Comparison of ENCODE assay signal across 23 cellular contexts in the genomic region with DNA sequence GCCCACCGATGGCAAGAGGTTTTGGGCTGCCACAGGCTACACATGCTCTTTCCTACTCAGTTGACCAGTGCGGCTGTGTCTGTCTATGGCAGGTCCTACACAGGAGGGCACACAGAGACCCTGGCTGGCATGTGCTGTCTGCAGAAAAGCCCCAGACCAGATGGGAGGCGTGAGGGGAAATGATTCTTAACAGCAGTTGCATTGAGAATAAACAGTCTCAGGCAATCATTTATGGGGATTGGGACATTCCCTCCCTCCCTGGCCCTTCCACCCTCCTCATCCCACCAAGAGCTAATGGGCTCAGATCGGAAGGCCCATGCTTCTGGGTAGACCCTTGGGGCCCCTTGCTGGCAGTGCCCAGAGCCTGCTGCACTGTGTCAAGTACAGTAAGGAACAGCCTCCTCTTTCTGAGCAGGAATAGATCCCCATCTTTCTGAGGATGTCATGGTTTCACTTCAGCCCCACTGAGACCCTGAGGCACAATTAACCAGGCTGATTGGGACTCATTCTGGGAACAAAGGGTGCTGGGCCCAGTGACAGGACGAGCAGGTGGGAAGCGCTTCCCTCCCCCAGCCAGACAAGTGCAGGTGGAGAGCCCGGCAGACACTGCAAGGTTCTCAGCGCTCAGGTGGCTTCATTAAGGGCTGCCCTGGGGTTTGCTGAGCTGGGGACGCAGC. TPM values are rescaled to one million over a fixed set of nuclear protein-coding genes. Genes with fewer than 3 reads are reported as not detected.
DNase-seq lines count a peak whose midpoint lies in the region; ATAC-seq and TF ChIP-seq lines count a peak whose summit lies in the region.
"Had no signal": no experiment of that assay in that cellular context is flagged by ENCODE, and none has a peak within 500 bp of the region (broad histone marks: within the 10 kb centered on the region; RNA-seq: fewer than 3 reads in every experiment).

No MANE protein-coding gene starts in this region.

- no peak for TF ChIP-seq EP300 in esophagus muscularis mucosa (IDR thresholded peaks at IDR 0.05)

- peaks cover 0 to 8% (median 2%) of the 10 kb centered on the region in 4 donors for H3K9me3 ChIP-seq in esophagus muscularis mucosa
- H3K9me3 ChIP-seq in CD4-positive, alpha-beta memory T cell (ENCODE audit: control insufficient read depth in 1 of 2, low read length in 2 of 2): no peaks in the 10 kb centered on the region
- H3K9me3 ChIP-seq: neutrophil, suprapubic skin had no signal

- no peaks in the 10 kb centered on the region for H3K36me3 ChIP-seq in esophagus muscularis mucosa
- no peaks in the 10 kb centered on the region for H3K36me3 ChIP-seq in CD4-positive, alpha-beta memory T cell (ENCODE audit: insufficient read depth, low read length)
- H3K36me3 ChIP-seq: heart left ventricle, neutrophil, suprapubic skin had no signal

- H3K9me3 Mint-ChIP-seq in activated CD4-positive, alpha-beta T cell treated with anti-CD3 and anti-CD28 coated beads, Interleukin-2, amount 10 ng/mL, durations not matched to agents 24 days and 14 days: no peaks in the 10 kb centered on the region
- peaks cover 0 to 18% (median 8%) of the 10 kb centered on the region in 8 donors for H3K9me3 Mint-ChIP-seq in CD4-positive, alpha-beta memory T cell

- ATAC-seq in omental fat pad (ENCODE audit: low FRiP score): peak; percentile 32
- ATAC-seq: T-cell had no signal

- TF ChIP-seq CTCF in esophagus muscularis mucosa (IDR thresholded peaks at IDR 0.05) (no peak), omental fat pad (IDR thresholded peaks at IDR 0.05) (no peak)

- TF ChIP-seq POLR2A in esophagus muscularis mucosa (IDR thresholded peaks at IDR 0.05; ENCODE audit: low read depth): no peak

- CTCF ChIA-PET in CD4-positive, alpha-beta memory T cell (lab: Charles Lee; ENCODE audit: partially characterized antibody): interaction anchor here (1.1 kb wide), 1 partner anchor 20 kb away, joined by 5 read pairs; no protein-coding TSS in a partner anchor

- H3K4me3 ChIP-seq in esophagus muscularis mucosa: no peak overlapping the region
- H3K4me3 ChIP-seq in CD4-positive, alpha-beta memory T cell (ENCODE audit: low read length in 2 of 2): no peak overlapping the region
- H3K4me3 ChIP-seq: dorsolateral prefrontal cortex, heart left ventricle, suprapubic skin had no signal

- peak overlapping the region; percentile 78 to 85 (median 84) for H3K27ac ChIP-seq in esophagus muscularis mucosa (replicated peaks in 1 of 4)
- no peak overlapping the region for H3K27ac ChIP-seq in CD4-positive, alpha-beta memory T cell (ENCODE audit: low read depth, low read length)
- H3K27ac ChIP-seq: neutrophil, RWPE1, suprapubic skin, VCaP had no signal

- in situ Hi-C loops in G401 (cut with HindIII; ENCODE audit: low sequenced_read_pairs): no loop called here

- DNase-seq in G401 (ENCODE audit: low spot score) (peak; percentile 70), NCI-H1105 treated with DMSO at 0.1 percent for 48 hours (lab: John Stamatoyannopoulos, UW) (peak; percentile 41), esophagus muscularis mucosa (ENCODE audit: extremely low spot score) (no peak), omental fat pad (ENCODE audit: low spot score) (no peak), Kasumi-1 (lab: John Stamatoyannopoulos, UW) (no peak)
- DNase-seq in activated CD4-positive, alpha-beta T cell treated with anti-CD3 and anti-CD28 coated beads, Interleukin-2, amount 50 U/mL, for 1 hour: no peak
- no peak for DNase-seq in activated CD4-positive, alpha-beta T cell treated with anti-CD3 and anti-CD28 coated beads, Interleukin-2, amount 10 ng/mL, durations not matched to agents 24 days and 14 days
- no peak for DNase-seq in CD4-positive, alpha-beta memory T cell
- DNase-seq: activated naive CD8-positive, alpha-beta T cell treated with anti-CD3 and anti-CD28 coated beads, Interleukin-2, amount 10 ng/mL, durations not matched to agents 7 days and 5 days; Caco-2; stimulated activated CD4-positive, alpha-beta T cell treated with anti-CD3 and anti-CD28 coated beads, Interleukin-4, amount 100 ng/mL, for 1 hour; T-cell had no signal

- no peaks in the 10 kb centered on the region for H3K4me1 Mint-ChIP-seq in activated CD4-positive, alpha-beta T cell treated with anti-CD3 and anti-CD28 coated beads, Interleukin-2, amount 10 ng/mL, durations not matched to agents 24 days and 14 days
- H3K4me1 Mint-ChIP-seq in CD4-positive, alpha-beta memory T cell: peaks cover 24 to 50% (median 38%) of the 10 kb centered on the region in 4 donors
- H3K4me1 Mint-ChIP-seq: activated naive CD8-positive, alpha-beta T cell treated with anti-CD3 and anti-CD28 coated beads, Interleukin-2, amount 10 ng/mL, durations not matched to agents 7 days and 5 days had no signal

- 43% methylated on average over 8 of the region's 9 CpGs for WGBS in esophagus muscularis mucosa

- POLR2A ChIA-PET in CD4-positive, alpha-beta memory T cell (lab: Charles Lee; ENCODE audit: partially characterized antibody): no interaction called here

- no peaks in the 10 kb centered on the region for H3K27me3 Mint-ChIP-seq in activated CD4-positive, alpha-beta T cell treated with anti-CD3 and anti-CD28 coated beads, Interleukin-2, amount 10 ng/mL, durations not matched to agents 24 days and 14 days
- no peaks in the 10 kb centered on the region for H3K27me3 Mint-ChIP-seq in CD4-positive, alpha-beta memory T cell
- H3K27me3 Mint-ChIP-seq: T-cell had no signal

- intact Hi-C loops in esophagus muscularis mucosa (cut with DNase I): no loop called here
- intact Hi-C loops in activated CD4-positive, alpha-beta T cell treated with anti-CD3 and anti-CD28 coated beads, Interleukin-2, amount 10 ng/mL, durations not matched to agents 24 days and 14 days (cut with micrococcal nuclease): no loop called here
- intact Hi-C loops in CD4-positive, alpha-beta memory T cell (cut with micrococcal nuclease): no loop called here

- H3K36me3 Mint-ChIP-seq in activated CD4-positive, alpha-beta T cell treated with anti-CD3 and anti-CD28 coated beads, Interleukin-2, amount 10 ng/mL, durations not matched to agents 24 days and 14 days (ENCODE audit: low read depth): no peaks in the 10 kb centered on the region
- H3K36me3 Mint-ChIP-seq in CD4-positive, alpha-beta memory T cell: peaks cover 21 to 44% of the 10 kb centered on the region in 2 donors
- H3K36me3 Mint-ChIP-seq: mesothelial cell of epicardium had no signal

- no peaks in the 10 kb centered on the region for H3K27me3 ChIP-seq in esophagus muscularis mucosa
- H3K27me3 ChIP-seq in CD4-positive, alpha-beta memory T cell (ENCODE audit: insufficient read depth, low read length): no peaks in the 10 kb centered on the region
- H3K27me3 ChIP-seq: heart left ventricle, suprapubic skin had no signal

- H3K4me1 ChIP-seq in esophagus muscularis mucosa: peaks cover 61 to 79% (median 77%) of the 10 kb centered on the region in 4 donors
- H3K4me1 ChIP-seq in CD4-positive, alpha-beta memory T cell (ENCODE audit: insufficient read depth, low read length): no peaks in the 10 kb centered on the region
- H3K4me1 ChIP-seq: Caco-2 had no signal

- no peak overlapping the region for H3K4me3 Mint-ChIP-seq in activated CD4-positive, alpha-beta T cell treated with anti-CD3 and anti-CD28 coated beads, Interleukin-2, amount 10 ng/mL, durations not matched to agents 24 days and 14 days
- no peak overlapping the region for H3K4me3 Mint-ChIP-seq in CD4-positive, alpha-beta memory T cell
- H3K4me3 Mint-ChIP-seq: activated naive CD8-positive, alpha-beta T cell treated with anti-CD3 and anti-CD28 coated beads, Interleukin-2, amount 10 ng/mL, durations not matched to agents 7 days and 5 days; activated T-helper 1 cell treated with anti-CD3 and anti-CD28 coated beads, Interleukin-12 subunit alpha, Interleukin-12 subunit beta, Interleukin-2, Interleukin-4 antibody, amounts not matched to agents 30 ng/mL and 10 ng/mL and 1 ng/mL, durations not matched to agents 14 hours and 24 hours and 36 hours; mesothelial cell of epicardium; T-cell had no signal

- H3K27ac Mint-ChIP-seq in activated CD4-positive, alpha-beta T cell treated with anti-CD3 and anti-CD28 coated beads, Interleukin-2, amount 10 ng/mL, durations not matched to agents 24 days and 14 days: no peak overlapping the region
- H3K27ac Mint-ChIP-seq in CD4-positive, alpha-beta memory T cell: no peak overlapping the region
- H3K27ac Mint-ChIP-seq: activated naive CD8-positive, alpha-beta T cell treated with anti-CD3 and anti-CD28 coated beads, Interleukin-2, amount 10 ng/mL, durations not matched to agents 7 days and 5 days; activated T-helper 1 cell treated with anti-CD3 and anti-CD28 coated beads, Interleukin-12 subunit alpha, Interleukin-12 subunit beta, Interleukin-2, Interleukin-4 antibody, amounts not matched to agents 30 ng/mL and 10 ng/mL and 1 ng/mL, durations not matched to agents 14 hours and 24 hours and 36 hours; T-cell had no signal

RNA-seq across cellular contexts. Expression of a gene that starts 28.3 kb away (rescaled TPM):
- 11.6 and 13.3 TPM in 2 replicates for total RNA-seq in G401 (2014; rRNA removed; shearing (Covaris generic))
- 10 to 100 TPM; 27.7 to 70.1 (median 50.2) TPM for total RNA-seq in esophagus muscularis mucosa
- total RNA-seq in omental fat pad: 10 to 100 TPM in 1 of 4 donors, 1 to 10 TPM in 3; 2.2 to 18.1 (median 3.4) TPM
- 1.4 and 1.5 TPM in 2 replicates for total RNA-seq in activated CD4-positive, alpha-beta T cell treated with anti-CD3 and anti-CD28 coated beads, Interleukin-2, amount 10 ng/mL, durations not matched to agents 24 days and 14 days
- 10 to 100 TPM; 17.1 to 19.3 TPM for total RNA-seq in CD4-positive, alpha-beta memory T cell
- polyA plus RNA-seq in CD4-positive, alpha-beta memory T cell: 10 to 100 TPM in 1 of 2 donors, 1 to 10 TPM in 1; 7.3 to 48.6 TPM
- total RNA-seq: bronchial epithelial cell, fibroblast of lung had no signal
- polyA plus RNA-seq: keratinocyte had no signal

Comparison
In these comparisons a context has a peak if more than half of its experiments do, and no peak if none do; other contexts are left out.
1. DNase-seq: peak in G401 (single experiment) and NCI-H1105 treated with DMSO at 0.1 percent for 48 hours (single experiment); none in esophagus muscularis mucosa (single experiment), omental fat pad (single experiment), activated CD4-positive, alpha-beta T cell treated with anti-CD3 and anti-CD28 coated beads, Interleukin-2, amount 50 U/mL, for 1 hour (single experiment), Kasumi-1 (0 of 2), activated CD4-positive, alpha-beta T cell treated with anti-CD3 and anti-CD28 coated beads, Interleukin-2, amount 10 ng/mL, durations not matched to agents 24 days and 14 days (single experiment) and CD4-positive, alpha-beta memory T cell (0 of 5).